In the genomic region with DNA sequence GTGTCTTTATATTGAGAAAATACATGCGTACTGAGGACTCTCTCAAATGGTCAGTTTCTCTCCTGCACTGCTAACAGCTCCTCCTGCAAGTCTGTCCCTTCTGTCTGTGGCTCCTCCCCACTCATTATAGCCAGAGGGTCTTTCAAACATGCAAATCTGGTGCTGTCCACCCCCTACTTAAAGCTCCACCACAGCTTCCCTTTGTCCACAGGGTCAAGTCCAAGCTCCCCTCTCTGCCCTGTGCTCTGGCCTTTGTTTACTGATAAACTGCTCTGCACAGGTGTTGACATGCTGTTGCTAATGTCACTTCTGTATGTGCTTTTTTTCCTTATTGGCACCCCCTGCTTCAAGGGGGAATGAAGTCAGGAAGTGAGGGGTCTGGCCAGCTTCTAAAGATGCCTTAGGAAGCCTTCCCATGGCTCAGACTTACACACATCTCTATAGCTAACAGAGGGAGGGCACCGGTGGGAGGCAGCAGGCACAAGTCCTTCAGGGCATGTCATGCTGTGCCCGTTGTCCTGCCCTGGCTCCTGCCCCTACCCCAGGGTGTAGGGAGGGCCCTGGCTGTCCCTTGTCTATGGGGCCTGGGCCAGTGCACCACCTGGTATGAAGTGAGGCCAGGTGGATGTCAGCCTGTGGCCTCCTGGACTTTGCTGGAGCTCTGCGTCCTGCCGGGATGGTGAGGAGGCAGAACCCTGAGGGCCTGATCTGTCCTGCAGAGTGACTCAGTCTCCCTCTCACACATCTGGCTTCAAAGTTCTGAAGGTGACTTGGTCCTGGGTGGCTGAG, we compare ENCODE assay signal across 1 cellular context.
TF ChIP-seq lines count a peak whose summit lies in the region.

No MANE protein-coding gene starts in this region.

TF ChIP-seq in HepG2, 621 proteins besides CTCF, POLR2A, EP300 and RAD21 (continued from another document and continues in another):
- TF ChIP-seq PITX1 (CRISPR knock-in tag; IDR thresholded peaks at IDR 0.05) (peak; percentile 22; the same call in 1 of the 2 replicates), ZFP36 (IDR thresholded peaks at IDR 0.05; ENCODE audit: borderline replicate concordance, low read depth, low read length, partially characterized antibody) (no peak), TBP (CRISPR knock-in tag; IDR thresholded peaks at IDR 0.05) (no peak), ZNF615 (CRISPR knock-in tag; IDR thresholded peaks at IDR 0.05; ENCODE audit: borderline replicate concordance) (no peak), RARG (CRISPR knock-in tag; IDR thresholded peaks at IDR 0.05; ENCODE audit: low read depth) (no peak), GABPB1 (CRISPR knock-in tag; IDR thresholded peaks at IDR 0.05) (no peak), ZFP37 (CRISPR knock-in tag; IDR thresholded peaks at IDR 0.05; ENCODE audit: borderline replicate concordance) (no peak), ZNF652 (CRISPR knock-in tag; IDR thresholded peaks at IDR 0.05; ENCODE audit: borderline replicate concordance, low read depth) (no peak), HNRNPLL (IDR thresholded peaks at IDR 0.05; ENCODE audit: low read depth, low read length, poor library complexity, severe bottlenecking) (no peak), ZNF660 (CRISPR knock-in tag; IDR thresholded peaks at IDR 0.05; ENCODE audit: borderline replicate concordance, low read depth) (no peak), MXD1 (CRISPR knock-in tag; IDR thresholded peaks at IDR 0.05) (peak; percentile 30; the same call in 1 of the 2 replicates), SKI (IDR thresholded peaks at IDR 0.05; ENCODE audit: partially characterized antibody) (peak; percentile 40), ZBTB7B (CRISPR knock-in tag; IDR thresholded peaks at IDR 0.05) (0 out of 2 replicates have a peak, but pooled peaks have one; percentile 21), ZNF619 (CRISPR knock-in tag; IDR thresholded peaks at IDR 0.05) (peak; percentile 7; the same call in 1 of the 2 replicates), ZSCAN31 (CRISPR knock-in tag; IDR thresholded peaks at IDR 0.05; ENCODE audit: low read depth) (0 out of 2 replicates have a peak, but pooled peaks have one; percentile 23), PAWR (CRISPR knock-in tag; IDR thresholded peaks at IDR 0.05; ENCODE audit: borderline replicate concordance) (0 out of 2 replicates have a peak, but pooled peaks have one; percentile 49), HNRNPL (IDR thresholded peaks at IDR 0.05; ENCODE audit: low read depth, low read length) (peak; percentile 68; the same call in 1 of the 2 replicates), NR2F2 (IDR thresholded peaks at IDR 0.05; ENCODE audit: borderline replicate concordance, low read depth) (peak; percentile 36; the same call in 1 of the 2 replicates), ZNF362 (CRISPR knock-in tag; IDR thresholded peaks at IDR 0.05; ENCODE audit: borderline replicate concordance) (0 out of 2 replicates have a peak, but pooled peaks have one; percentile 32), ZSCAN29 (CRISPR knock-in tag; conservative IDR thresholded peaks at IDR 0.05) (0 out of 2 replicates have a peak, but pooled peaks have one; percentile 17), HNF4A (CRISPR knock-in tag; IDR thresholded peaks at IDR 0.05) (peak; percentile 49; the same call in 1 of the 2 replicates), ZFP36L2 (CRISPR knock-in tag; IDR thresholded peaks at IDR 0.05) (no peak), RARA (CRISPR knock-in tag; IDR thresholded peaks at IDR 0.05) (peak; percentile 62; the same call in 1 of the 2 replicates), PHF21A (CRISPR knock-in tag; IDR thresholded peaks at IDR 0.05) (peak; percentile 39; the same call in 1 of the 2 replicates), ZNF142 (CRISPR knock-in tag; IDR thresholded peaks at IDR 0.05) (no peak), GTF3A (CRISPR knock-in tag; conservative IDR thresholded peaks at IDR 0.05) (peak; percentile 88; the same call in 1 of the 2 replicates), KAT7 (CRISPR knock-in tag; IDR thresholded peaks at IDR 0.05; ENCODE audit: borderline replicate concordance) (no peak), PRMT3 (CRISPR knock-in tag; IDR thresholded peaks at IDR 0.05; ENCODE audit: borderline replicate concordance, low read depth) (no peak), ZNF691 (CRISPR knock-in tag; IDR thresholded peaks at IDR 0.05; ENCODE audit: borderline replicate concordance, low read depth) (peak; percentile 64; the same call in 1 of the 2 replicates), HDAC1 (CRISPR knock-in tag; IDR thresholded peaks at IDR 0.05) (peak; percentile 65), ZNF777 (CRISPR knock-in tag; IDR thresholded peaks at IDR 0.05) (no peak), FOXA3 (CRISPR knock-in tag; IDR thresholded peaks at IDR 0.05) (peak; percentile 67), ZNF629 (CRISPR knock-in tag; conservative IDR thresholded peaks at IDR 0.05) (no peak), SOX5 (CRISPR knock-in tag; IDR thresholded peaks at IDR 0.05; ENCODE audit: borderline replicate concordance) (peak; percentile 43)
- TF ChIP-seq, protein P1, sequence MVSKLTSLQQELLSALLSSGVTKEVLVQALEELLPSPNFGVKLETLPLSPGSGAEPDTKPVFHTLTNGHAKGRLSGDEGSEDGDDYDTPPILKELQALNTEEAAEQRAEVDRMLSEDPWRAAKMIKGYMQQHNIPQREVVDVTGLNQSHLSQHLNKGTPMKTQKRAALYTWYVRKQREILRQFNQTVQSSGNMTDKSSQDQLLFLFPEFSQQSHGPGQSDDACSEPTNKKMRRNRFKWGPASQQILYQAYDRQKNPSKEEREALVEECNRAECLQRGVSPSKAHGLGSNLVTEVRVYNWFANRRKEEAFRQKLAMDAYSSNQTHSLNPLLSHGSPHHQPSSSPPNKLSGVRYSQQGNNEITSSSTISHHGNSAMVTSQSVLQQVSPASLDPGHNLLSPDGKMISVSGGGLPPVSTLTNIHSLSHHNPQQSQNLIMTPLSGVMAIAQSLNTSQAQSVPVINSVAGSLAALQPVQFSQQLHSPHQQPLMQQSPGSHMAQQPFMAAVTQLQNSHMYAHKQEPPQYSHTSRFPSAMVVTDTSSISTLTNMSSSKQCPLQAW (CRISPR knock-in tag; IDR thresholded peaks at IDR 0.05) = peak; percentile 26; the same call in 1 of the 2 replicates
- TF ChIP-seq, protein P2, sequence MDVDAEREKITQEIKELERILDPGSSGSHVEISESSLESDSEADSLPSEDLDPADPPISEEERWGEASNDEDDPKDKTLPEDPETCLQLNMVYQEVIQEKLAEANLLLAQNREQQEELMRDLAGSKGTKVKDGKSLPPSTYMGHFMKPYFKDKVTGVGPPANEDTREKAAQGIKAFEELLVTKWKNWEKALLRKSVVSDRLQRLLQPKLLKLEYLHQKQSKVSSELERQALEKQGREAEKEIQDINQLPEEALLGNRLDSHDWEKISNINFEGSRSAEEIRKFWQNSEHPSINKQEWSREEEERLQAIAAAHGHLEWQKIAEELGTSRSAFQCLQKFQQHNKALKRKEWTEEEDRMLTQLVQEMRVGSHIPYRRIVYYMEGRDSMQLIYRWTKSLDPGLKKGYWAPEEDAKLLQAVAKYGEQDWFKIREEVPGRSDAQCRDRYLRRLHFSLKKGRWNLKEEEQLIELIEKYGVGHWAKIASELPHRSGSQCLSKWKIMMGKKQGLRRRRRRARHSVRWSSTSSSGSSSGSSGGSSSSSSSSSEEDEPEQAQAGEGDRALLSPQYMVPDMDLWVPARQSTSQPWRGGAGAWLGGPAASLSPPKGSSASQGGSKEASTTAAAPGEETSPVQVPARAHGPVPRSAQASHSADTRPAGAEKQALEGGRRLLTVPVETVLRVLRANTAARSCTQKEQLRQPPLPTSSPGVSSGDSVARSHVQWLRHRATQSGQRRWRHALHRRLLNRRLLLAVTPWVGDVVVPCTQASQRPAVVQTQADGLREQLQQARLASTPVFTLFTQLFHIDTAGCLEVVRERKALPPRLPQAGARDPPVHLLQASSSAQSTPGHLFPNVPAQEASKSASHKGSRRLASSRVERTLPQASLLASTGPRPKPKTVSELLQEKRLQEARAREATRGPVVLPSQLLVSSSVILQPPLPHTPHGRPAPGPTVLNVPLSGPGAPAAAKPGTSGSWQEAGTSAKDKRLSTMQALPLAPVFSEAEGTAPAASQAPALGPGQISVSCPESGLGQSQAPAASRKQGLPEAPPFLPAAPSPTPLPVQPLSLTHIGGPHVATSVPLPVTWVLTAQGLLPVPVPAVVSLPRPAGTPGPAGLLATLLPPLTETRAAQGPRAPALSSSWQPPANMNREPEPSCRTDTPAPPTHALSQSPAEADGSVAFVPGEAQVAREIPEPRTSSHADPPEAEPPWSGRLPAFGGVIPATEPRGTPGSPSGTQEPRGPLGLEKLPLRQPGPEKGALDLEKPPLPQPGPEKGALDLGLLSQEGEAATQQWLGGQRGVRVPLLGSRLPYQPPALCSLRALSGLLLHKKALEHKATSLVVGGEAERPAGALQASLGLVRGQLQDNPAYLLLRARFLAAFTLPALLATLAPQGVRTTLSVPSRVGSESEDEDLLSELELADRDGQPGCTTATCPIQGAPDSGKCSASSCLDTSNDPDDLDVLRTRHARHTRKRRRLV (CRISPR knock-in tag; IDR thresholded peaks at IDR 0.05) = 0 out of 2 replicates have a peak, but pooled peaks have one; percentile 18
- TF ChIP-seq, protein P3, sequence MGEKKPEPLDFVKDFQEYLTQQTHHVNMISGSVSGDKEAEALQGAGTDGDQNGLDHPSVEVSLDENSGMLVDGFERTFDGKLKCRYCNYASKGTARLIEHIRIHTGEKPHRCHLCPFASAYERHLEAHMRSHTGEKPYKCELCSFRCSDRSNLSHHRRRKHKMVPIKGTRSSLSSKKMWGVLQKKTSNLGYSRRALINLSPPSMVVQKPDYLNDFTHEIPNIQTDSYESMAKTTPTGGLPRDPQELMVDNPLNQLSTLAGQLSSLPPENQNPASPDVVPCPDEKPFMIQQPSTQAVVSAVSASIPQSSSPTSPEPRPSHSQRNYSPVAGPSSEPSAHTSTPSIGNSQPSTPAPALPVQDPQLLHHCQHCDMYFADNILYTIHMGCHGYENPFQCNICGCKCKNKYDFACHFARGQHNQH (CRISPR knock-in tag; IDR thresholded peaks at IDR 0.05) = no peak; the same call in 1 of the 2 replicates
- TF ChIP-seq, protein P4, sequence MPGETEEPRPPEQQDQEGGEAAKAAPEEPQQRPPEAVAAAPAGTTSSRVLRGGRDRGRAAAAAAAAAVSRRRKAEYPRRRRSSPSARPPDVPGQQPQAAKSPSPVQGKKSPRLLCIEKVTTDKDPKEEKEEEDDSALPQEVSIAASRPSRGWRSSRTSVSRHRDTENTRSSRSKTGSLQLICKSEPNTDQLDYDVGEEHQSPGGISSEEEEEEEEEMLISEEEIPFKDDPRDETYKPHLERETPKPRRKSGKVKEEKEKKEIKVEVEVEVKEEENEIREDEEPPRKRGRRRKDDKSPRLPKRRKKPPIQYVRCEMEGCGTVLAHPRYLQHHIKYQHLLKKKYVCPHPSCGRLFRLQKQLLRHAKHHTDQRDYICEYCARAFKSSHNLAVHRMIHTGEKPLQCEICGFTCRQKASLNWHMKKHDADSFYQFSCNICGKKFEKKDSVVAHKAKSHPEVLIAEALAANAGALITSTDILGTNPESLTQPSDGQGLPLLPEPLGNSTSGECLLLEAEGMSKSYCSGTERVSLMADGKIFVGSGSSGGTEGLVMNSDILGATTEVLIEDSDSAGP (CRISPR knock-in tag; IDR thresholded peaks at IDR 0.05; ENCODE audit: borderline replicate concordance) = 0 out of 2 replicates have a peak, but pooled peaks have one; percentile 36
